ENCODE assay signal across 32 cellular contexts in genomic region chr11:61487342-61488025, GRCh38. TPM values are rescaled to one million over a fixed set of nuclear protein-coding genes. Genes with fewer than 3 reads are reported as not detected.
"Had no signal": no experiment of that assay in that cellular context is flagged by ENCODE, and none has a peak within 500 bp of the region (broad histone marks: within the 10 kb centered on the region; RNA-seq: fewer than 3 reads in every experiment).

No MANE protein-coding gene starts in this region.

- DNase-seq: activated CD4-positive, alpha-beta memory T cell treated with anti-CD3 and anti-CD28 coated beads, Interleukin-2, amount 10 ng/mL, durations not matched to agents 7 days and 5 days; activated CD4-positive, alpha-beta T cell treated with anti-CD3 and anti-CD28 coated beads for 1 hour; activated CD4-positive, alpha-beta T cell treated with anti-CD3 and anti-CD28 coated beads, Interleukin-2, amount 10 ng/mL, durations not matched to agents 7 days and 5 days; activated CD8-positive, alpha-beta memory T cell treated with anti-CD3 and anti-CD28 coated beads, Interleukin-2, amount 50 U/mL, for 48 hours; activated gamma-delta T cell treated with Interleukin-2 at 50 U/mL for 16 hours; activated naive CD4-positive, alpha-beta T cell treated with anti-CD3 and anti-CD28 coated beads, Interleukin-2, amount 50 U/mL, for 16 hours; activated T-cell treated with anti-CD3 and anti-CD28 coated beads, Interleukin-2, amount 50 U/mL, for 24 hours; amniotic stem cell; brain microvascular endothelial cell; central memory CD4-positive, alpha-beta T cell; endodermal cell; foreskin keratinocyte; heart right ventricle; left lung; mesendoderm; mucosa of descending colon; ovary; psoas muscle; stimulated activated CD4-positive, alpha-beta T cell treated with anti-CD3 and anti-CD28 coated beads, Interleukin-15, amount 100 ng/mL, for 24 hours; stimulated activated CD4-positive, alpha-beta T cell treated with anti-CD3 and anti-CD28 coated beads, Interleukin-2, amount 100 ng/mL, for 24 hours; stimulated activated naive CD4-positive, alpha-beta T cell; T-helper 2 cell; transverse colon had no signal

- H3K27me3 Mint-ChIP-seq: activated CD4-positive, alpha-beta memory T cell treated with anti-CD3 and anti-CD28 coated beads, Interleukin-2, amount 10 ng/mL, durations not matched to agents 7 days and 5 days; activated CD4-positive, alpha-beta T cell treated with anti-CD3 and anti-CD28 coated beads, Interleukin-2, amount 10 ng/mL, durations not matched to agents 7 days and 5 days; natural killer cell treated with Interleukin-12 subunit alpha and Interleukin-12 subunit beta and Interleukin-15 and Interleukin-18, amount 100 ng/mL, for 72 hours had no signal

- H3K27ac ChIP-seq: brain microvascular endothelial cell, foreskin keratinocyte, left lung, neutrophil, ovary, psoas muscle, suprapubic skin had no signal

- ATAC-seq: foreskin keratinocyte; heart right ventricle; left lung; natural killer cell treated with Interleukin-12 subunit alpha and Interleukin-12 subunit beta and Interleukin-15 and Interleukin-18, amount 100 ng/mL, for 72 hours; psoas muscle; WTC11 had no signal

- H3K9me3 Mint-ChIP-seq: activated CD4-positive, alpha-beta memory T cell treated with anti-CD3 and anti-CD28 coated beads, Interleukin-2, amount 10 ng/mL, durations not matched to agents 7 days and 5 days; activated CD4-positive, alpha-beta T cell treated with anti-CD3 and anti-CD28 coated beads, Interleukin-2, amount 10 ng/mL, durations not matched to agents 7 days and 5 days; activated T-cell treated with anti-CD3 and anti-CD28 coated beads, Interleukin-2, amount 50 U/mL, for 24 hours; activated T-helper 17 cell treated with anti-CD3 and anti-CD28 coated beads, Interleukin-2, amount 50 U/mL, for 72 hours; endodermal cell; natural killer cell treated with Interleukin-12 subunit alpha and Interleukin-12 subunit beta and Interleukin-15 and Interleukin-18, amount 100 ng/mL, for 72 hours; WTC11 had no signal

- H3K4me1 Mint-ChIP-seq: activated CD4-positive, alpha-beta memory T cell treated with anti-CD3 and anti-CD28 coated beads, Interleukin-2, amount 10 ng/mL, durations not matched to agents 7 days and 5 days; activated CD4-positive, alpha-beta T cell treated with anti-CD3 and anti-CD28 coated beads, Interleukin-2, amount 10 ng/mL, durations not matched to agents 7 days and 5 days; activated T-helper 17 cell treated with anti-CD3 and anti-CD28 coated beads, Interleukin-2, amount 50 U/mL, for 72 hours had no signal

- H3K9me3 ChIP-seq: esophagus muscularis mucosa, left lung, mucosa of descending colon, neutrophil, ovary, psoas muscle, suprapubic skin, transverse colon had no signal

- H3K27me3 ChIP-seq: brain microvascular endothelial cell, heart right ventricle, ovary, suprapubic skin, transverse colon had no signal

- H3K4me3 ChIP-seq: esophagus muscularis mucosa, heart right ventricle, left lung, lung, mucosa of descending colon, ovary, psoas muscle, suprapubic skin, transverse colon had no signal

- H3K36me3 ChIP-seq: brain microvascular endothelial cell, heart right ventricle, left lung, neutrophil, ovary, suprapubic skin, transverse colon had no signal

- H3K36me3 Mint-ChIP-seq: natural killer cell treated with Interleukin-12 subunit alpha and Interleukin-12 subunit beta and Interleukin-15 and Interleukin-18, amount 100 ng/mL, for 72 hours had no signal

- H3K4me3 Mint-ChIP-seq: activated CD4-positive, alpha-beta memory T cell treated with anti-CD3 and anti-CD28 coated beads, Interleukin-2, amount 10 ng/mL, durations not matched to agents 7 days and 5 days; activated CD4-positive, alpha-beta T cell treated with anti-CD3 and anti-CD28 coated beads, Interleukin-2, amount 10 ng/mL, durations not matched to agents 7 days and 5 days; activated T-cell treated with anti-CD3 and anti-CD28 coated beads, Interleukin-2, amount 50 U/mL, for 24 hours; activated T-helper 17 cell treated with anti-CD3 and anti-CD28 coated beads, Interleukin-2, amount 50 U/mL, for 72 hours; endodermal cell; natural killer cell treated with Interleukin-12 subunit alpha and Interleukin-12 subunit beta and Interleukin-15 and Interleukin-18, amount 100 ng/mL, for 72 hours; WTC11 had no signal

- H3K27ac Mint-ChIP-seq: activated CD4-positive, alpha-beta memory T cell treated with anti-CD3 and anti-CD28 coated beads, Interleukin-2, amount 10 ng/mL, durations not matched to agents 7 days and 5 days; activated CD4-positive, alpha-beta T cell treated with anti-CD3 and anti-CD28 coated beads, Interleukin-2, amount 10 ng/mL, durations not matched to agents 7 days and 5 days; activated T-cell treated with anti-CD3 and anti-CD28 coated beads, Interleukin-2, amount 50 U/mL, for 24 hours; activated T-helper 17 cell treated with anti-CD3 and anti-CD28 coated beads, Interleukin-2, amount 50 U/mL, for 72 hours; endodermal cell; natural killer cell treated with Interleukin-12 subunit alpha and Interleukin-12 subunit beta and Interleukin-15 and Interleukin-18, amount 100 ng/mL, for 72 hours; WTC11 had no signal

RNA-seq across cellular contexts. Expression of gene LRRC10B, which starts 21.1 kb away (rescaled TPM):
- total RNA-seq: activated CD4-positive, alpha-beta T cell treated with anti-CD3 and anti-CD28 coated beads, Interleukin-2, amount 10 ng/mL, durations not matched to agents 7 days and 5 days; activated T-helper 17 cell treated with anti-CD3 and anti-CD28 coated beads, Interleukin-2, amount 50 U/mL, for 72 hours; foreskin keratinocyte; myocyte; natural killer cell treated with Interleukin-12 subunit alpha and Interleukin-12 subunit beta and Interleukin-15 and Interleukin-18, amount 100 ng/mL, for 72 hours; urinary bladder had no signal
